In genomic region chr4:147299205-147299604, GRCh38 we compare ENCODE assay signal across 32 cellular contexts.
DNase-seq lines count a peak whose midpoint lies in the region; ATAC-seq, FAIRE-seq and TF ChIP-seq lines count a peak whose summit lies in the region.
"Had no signal": no experiment of that assay in that cellular context is flagged by ENCODE, and none has a peak within 500 bp of the region (broad histone marks: within the 10 kb centered on the region; RNA-seq: fewer than 3 reads in every experiment).

No MANE protein-coding gene starts in this region.

- FAIRE-seq in HTR-8/SVneo (lab: Jason Lieb, UNC), result no peak
- FAIRE-seq: G401.6, pancreas had no signal

- H3K9me3 ChIP-seq in RWPE2 (ENCODE audit: severe bottlenecking), result no peaks in the 10 kb centered on the region
- H3K9me3 ChIP-seq: body of pancreas, esophagus muscularis mucosa, gastrocnemius medialis, pancreas, Peyer's patch, right atrium auricular region, thoracic aorta, vagina had no signal

- H3K79me2 ChIP-seq in GM23338 (replicated peaks; ENCODE audit: insufficient read depth), result no peaks in the 10 kb centered on the region

- no peak overlapping the region for H3K4me3 ChIP-seq in RWPE2 (ENCODE audit: severe bottlenecking)
- H3K4me3 ChIP-seq in GM23338, result no peak overlapping the region
- H3K4me3 ChIP-seq: body of pancreas, esophagus muscularis mucosa, gastrocnemius medialis, pancreas, Peyer's patch, right atrium auricular region, spleen, thoracic aorta, vagina had no signal

- H3K36me3 ChIP-seq in RWPE2 (ENCODE audit: low read depth) (no peaks in the 10 kb centered on the region), GM23338 (ENCODE audit: insufficient read depth) (no peaks in the 10 kb centered on the region)
- H3K36me3 ChIP-seq: esophagus muscularis mucosa, gastrocnemius medialis, pancreas, Peyer's patch, right atrium auricular region, spleen, thoracic aorta, vagina had no signal

- H3K27ac ChIP-seq in RWPE2 (ENCODE audit: poor library complexity, severe bottlenecking), result no peak overlapping the region
- H3K27ac ChIP-seq in GM23338 (ENCODE audit: low read depth), result no peak overlapping the region
- H3K27ac ChIP-seq: body of pancreas, esophagus muscularis mucosa, gastrocnemius medialis, pancreas, Peyer's patch, right atrium auricular region, spleen, thoracic aorta, vagina had no signal

- H3K27me3 ChIP-seq in RWPE2 (ENCODE audit: insufficient read depth, poor library complexity, severe bottlenecking) (no peaks in the 10 kb centered on the region), GM23338 (ENCODE audit: insufficient read depth) (no peaks in the 10 kb centered on the region)
- H3K27me3 ChIP-seq: body of pancreas, esophagus muscularis mucosa, gastrocnemius medialis, pancreas, Peyer's patch, right atrium auricular region, spleen, vagina had no signal

- H3K9me3 Mint-ChIP-seq in mesothelial cell of epicardium (peaks cover 43% of the 10 kb centered on the region), GM23338 (peaks cover 9% of the 10 kb centered on the region; the same call in 2 of the 3 replicates)
- peaks cover 8% of the 10 kb centered on the region in 2 donors for H3K9me3 Mint-ChIP-seq in stimulated activated naive B cell treated with anti-CD40 and anti-IgM and Interleukin-4, amounts not matched to agents 10 μg/mL and 1 μg/mL and 100 μg/mL, for 72 hours

- H3F3A ChIP-seq in GM23338 (replicated peaks; ENCODE audit: low read depth), result no peaks in the 10 kb centered on the region

- DNase-seq in RWPE2 (ENCODE audit: low spot score) (no peak), mesothelial cell of epicardium (ENCODE audit: low spot score in 2 of 2, unreplicated experiment in 2 of 2) (no peak), HTR-8/SVneo (ENCODE audit: insufficient read length, low spot score) (no peak), GM23338 (ENCODE audit: low spot score) (no peak), NCI-H526 (lab: John Stamatoyannopoulos, UW) (no peak)
- DNase-seq in stimulated activated naive B cell treated with anti-CD40 and anti-IgM and Interleukin-4, amounts not matched to agents 10 μg/mL and 1 μg/mL and 100 μg/mL, for 72 hours, result no peak
- DNase-seq: activated CD4-positive, alpha-beta T cell treated with anti-CD3 and anti-CD28 coated beads for 4 hours; activated CD8-positive, alpha-beta memory T cell treated with anti-CD3 and anti-CD28 coated beads for 24 hours; activated gamma-delta T cell treated with Interleukin-2 at 50 U/mL for 16 hours; activated T-cell treated with anti-CD3 and anti-CD28 coated beads, Interleukin-2, amount 50 U/mL, for 1 hour; body of pancreas; CD4-positive, alpha-beta memory T cell; effector memory CD4-positive, alpha-beta T cell; gastrocnemius medialis; KBM-7; left ventricle myocardium superior; NCI-H1436; NK-92 treated with Interleukin-12 subunit alpha and Interleukin-12 subunit beta, amount 100 ng/mL, for 24 hours; pancreas; Peyer's patch; spleen; stimulated activated CD4-positive, alpha-beta T cell treated with anti-CD3 and anti-CD28 coated beads, Interleukin-2, amount 100 ng/mL, for 48 hours had no signal

- H3K9me2 ChIP-seq in GM23338 (ENCODE audit: insufficient read depth), result 0 out of 2 replicates have a peak, but pooled peaks cover 3% of the 10 kb centered on the region

- no peak overlapping the region for H2AFZ ChIP-seq in GM23338

- H3K4me1 ChIP-seq in RWPE2 (ENCODE audit: insufficient read depth, poor library complexity, severe bottlenecking), result peaks cover 5% of the 10 kb centered on the region
- H3K4me1 ChIP-seq in GM23338 (ENCODE audit: insufficient read depth), result no peaks in the 10 kb centered on the region
- H3K4me1 ChIP-seq: body of pancreas, esophagus muscularis mucosa, gastrocnemius medialis, pancreas, Peyer's patch, right atrium auricular region, spleen, vagina had no signal

- peaks cover 19% of the 10 kb centered on the region for H3K4me1 Mint-ChIP-seq in mesothelial cell of epicardium
- H3K4me1 Mint-ChIP-seq in stimulated activated naive B cell treated with anti-CD40 and anti-IgM and Interleukin-4, amounts not matched to agents 10 μg/mL and 1 μg/mL and 100 μg/mL, for 72 hours, result no peaks in the 10 kb centered on the region
- no peaks in the 10 kb centered on the region for H3K4me1 Mint-ChIP-seq in GM23338
- H3K4me1 Mint-ChIP-seq: CD4-positive, alpha-beta memory T cell; stimulated activated memory B cell treated with anti-CD40 and anti-IgM and Interleukin-4, amounts not matched to agents 10 μg/mL and 1 μg/mL and 100 μg/mL, for 72 hours had no signal

- H3K4me3 Mint-ChIP-seq in mesothelial cell of epicardium (no peak overlapping the region), GM23338 (no peak overlapping the region)
- H3K4me3 Mint-ChIP-seq in stimulated activated naive B cell treated with anti-CD40 and anti-IgM and Interleukin-4, amounts not matched to agents 10 μg/mL and 1 μg/mL and 100 μg/mL, for 72 hours, result no peak overlapping the region
- H3K4me3 Mint-ChIP-seq: CD4-positive, alpha-beta memory T cell; nephron; stimulated activated memory B cell treated with anti-CD40 and anti-IgM and Interleukin-4, amounts not matched to agents 10 μg/mL and 1 μg/mL and 100 μg/mL, for 72 hours; T-helper 1 cell treated with Interleukin-12 subunit alpha and Interleukin-12 subunit beta and Interleukin-4 antibody, amounts not matched to agents 30 μg/mL and 1 μg/mL, for 36 hours had no signal

- TF ChIP-seq CTCF in RWPE2 (IDR thresholded peaks at IDR 0.05; ENCODE audit: poor library complexity, severe bottlenecking), result no peak
- TF ChIP-seq CTCF in mesothelial cell of epicardium (IDR thresholded peaks at IDR 0.05; ENCODE audit: unreplicated experiment), result no peak
- TF ChIP-seq CTCF in GM23338 (conservative IDR thresholded peaks at IDR 0.05; ENCODE audit: low read depth in 2 of 2), result no peak

- H3K27ac Mint-ChIP-seq in mesothelial cell of epicardium (peak overlapping the region; percentile 3), GM23338 (no peak overlapping the region)
- H3K27ac Mint-ChIP-seq in stimulated activated naive B cell treated with anti-CD40 and anti-IgM and Interleukin-4, amounts not matched to agents 10 μg/mL and 1 μg/mL and 100 μg/mL, for 72 hours, result no peak overlapping the region
- H3K27ac Mint-ChIP-seq: CD4-positive, alpha-beta memory T cell; nephron; stimulated activated memory B cell treated with anti-CD40 and anti-IgM and Interleukin-4, amounts not matched to agents 10 μg/mL and 1 μg/mL and 100 μg/mL, for 72 hours; T-helper 1 cell treated with Interleukin-12 subunit alpha and Interleukin-12 subunit beta and Interleukin-4 antibody, amounts not matched to agents 30 μg/mL and 1 μg/mL, for 36 hours had no signal

- ATAC-seq in GM18858 (IDR thresholded peaks at IDR 0.05; ENCODE audit: unreplicated experiment) (peak; percentile 38), HG03280 (IDR thresholded peaks at IDR 0.05; ENCODE audit: unreplicated experiment) (peak; percentile 44), RWPE2 (ENCODE audit: low read depth) (peak; percentile 75), GM23338 (no peak)
- ATAC-seq in stimulated activated naive B cell treated with anti-CD40 and anti-IgM and Interleukin-4, amounts not matched to agents 10 μg/mL and 1 μg/mL and 100 μg/mL, for 72 hours (replicated peaks), result no peak
- ATAC-seq: body of pancreas; gastrocnemius medialis; left ventricle myocardium superior; stimulated activated memory B cell treated with anti-CD40 and anti-IgM and Interleukin-4, amounts not matched to agents 10 μg/mL and 1 μg/mL and 100 μg/mL, for 72 hours had no signal

- H4K20me1 ChIP-seq in GM23338 (replicated peaks; ENCODE audit: insufficient read depth), result no peaks in the 10 kb centered on the region

- peaks cover 33% of the 10 kb centered on the region for H3K36me3 Mint-ChIP-seq in mesothelial cell of epicardium
- H3K36me3 Mint-ChIP-seq in stimulated activated naive B cell treated with anti-CD40 and anti-IgM and Interleukin-4, amounts not matched to agents 10 μg/mL and 1 μg/mL and 100 μg/mL, for 72 hours, result no peaks in the 10 kb centered on the region
- no peaks in the 10 kb centered on the region for H3K36me3 Mint-ChIP-seq in GM23338 (ENCODE audit: low read depth)
- H3K36me3 Mint-ChIP-seq: CD4-positive, alpha-beta memory T cell; stimulated activated memory B cell treated with anti-CD40 and anti-IgM and Interleukin-4, amounts not matched to agents 10 μg/mL and 1 μg/mL and 100 μg/mL, for 72 hours had no signal

- no peaks in the 10 kb centered on the region for H3K27me3 Mint-ChIP-seq in mesothelial cell of epicardium (ENCODE audit: low read depth)
- no peaks in the 10 kb centered on the region for H3K27me3 Mint-ChIP-seq in stimulated activated naive B cell treated with anti-CD40 and anti-IgM and Interleukin-4, amounts not matched to agents 10 μg/mL and 1 μg/mL and 100 μg/mL, for 72 hours
- H3K27me3 Mint-ChIP-seq in GM23338 (ENCODE audit: insufficient read depth, low read depth, poor library complexity), result peaks cover 1% of the 10 kb centered on the region
- H3K27me3 Mint-ChIP-seq: stimulated activated memory B cell treated with anti-CD40 and anti-IgM and Interleukin-4, amounts not matched to agents 10 μg/mL and 1 μg/mL and 100 μg/mL, for 72 hours had no signal

- no peak overlapping the region for H3K4me2 ChIP-seq in GM23338

TF ChIP-seq in GM23338, 12 proteins besides CTCF, POLR2A, EP300 and RAD21 (continues in another document):
- TF ChIP-seq STAT1 (IDR thresholded peaks at IDR 0.05; ENCODE audit: unreplicated experiment) (no peak), CREB1 (CRISPR knock-in tag; IDR thresholded peaks at IDR 0.05; ENCODE audit: low read depth) (no peak), ZNF331 (CRISPR knock-in tag; IDR thresholded peaks at IDR 0.05; ENCODE audit: low read depth) (no peak)

Comparison
In these comparisons a context has a peak if more than half of its experiments do, and no peak if none do; other contexts are left out.
1. ATAC-seq: peak in GM18858 (single experiment), HG03280 (single experiment) and RWPE2 (single experiment); none in stimulated activated naive B cell treated with anti-CD40 and anti-IgM and Interleukin-4, amounts not matched to agents 10 μg/mL and 1 μg/mL and 100 μg/mL, for 72 hours (0 of 2) and GM23338 (single experiment).